1 cellular context compared by ENCODE assay signal in genomic region chr6:27902335-27903314, GRCh38.
TF ChIP-seq lines count a peak whose summit lies in the region.

No MANE protein-coding gene starts in this region.

TF ChIP-seq in HepG2, 621 proteins besides CTCF, POLR2A, EP300 and RAD21 (continued from another document and continues in another):
- TF ChIP-seq, protein P1, sequence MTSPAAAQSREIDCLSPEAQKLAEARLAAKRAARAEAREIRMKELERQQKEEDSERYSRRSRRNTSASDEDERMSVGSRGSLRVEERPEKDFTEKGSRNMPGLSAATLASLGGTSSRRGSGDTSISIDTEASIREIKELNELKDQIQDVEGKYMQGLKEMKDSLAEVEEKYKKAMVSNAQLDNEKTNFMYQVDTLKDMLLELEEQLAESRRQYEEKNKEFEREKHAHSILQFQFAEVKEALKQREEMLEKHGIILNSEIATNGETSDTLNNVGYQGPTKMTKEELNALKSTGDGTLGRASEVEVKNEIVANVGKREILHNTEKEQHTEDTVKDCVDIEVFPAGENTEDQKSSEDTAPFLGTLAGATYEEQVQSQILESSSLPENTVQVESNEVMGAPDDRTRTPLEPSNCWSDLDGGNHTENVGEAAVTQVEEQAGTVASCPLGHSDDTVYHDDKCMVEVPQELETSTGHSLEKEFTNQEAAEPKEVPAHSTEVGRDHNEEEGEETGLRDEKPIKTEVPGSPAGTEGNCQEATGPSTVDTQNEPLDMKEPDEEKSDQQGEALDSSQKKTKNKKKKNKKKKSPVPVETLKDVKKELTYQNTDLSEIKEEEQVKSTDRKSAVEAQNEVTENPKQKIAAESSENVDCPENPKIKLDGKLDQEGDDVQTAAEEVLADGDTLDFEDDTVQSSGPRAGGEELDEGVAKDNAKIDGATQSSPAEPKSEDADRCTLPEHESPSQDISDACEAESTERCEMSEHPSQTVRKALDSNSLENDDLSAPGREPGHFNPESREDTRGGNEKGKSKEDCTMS (CRISPR knock-in tag; conservative IDR thresholded peaks at IDR 0.05), result no peak
- TF ChIP-seq AFF4 (CRISPR knock-in tag; IDR thresholded peaks at IDR 0.05) (no peak), ZNF24 (IDR thresholded peaks at IDR 0.05) (peak; percentile 99), ZNF563 (CRISPR knock-in tag; IDR thresholded peaks at IDR 0.05) (no peak), U2AF1 (optimal IDR thresholded peaks at IDR 0.05; ENCODE audit: low read depth, low read length) (peak; percentile 17), ERF (CRISPR knock-in tag; IDR thresholded peaks at IDR 0.05) (peak; percentile 88), ZBTB34 (CRISPR knock-in tag; IDR thresholded peaks at IDR 0.05) (no peak), ATF2 (CRISPR knock-in tag; IDR thresholded peaks at IDR 0.05) (peak; percentile 83), ZNF703 (CRISPR knock-in tag; IDR thresholded peaks at IDR 0.05; ENCODE audit: borderline replicate concordance) (no peak), ZNF333 (CRISPR knock-in tag; IDR thresholded peaks at IDR 0.05; ENCODE audit: borderline replicate concordance) (no peak), ZNF143 (CRISPR knock-in tag; IDR thresholded peaks at IDR 0.05) (no peak), ATF7-NPFF (CRISPR knock-in tag; IDR thresholded peaks at IDR 0.05; ENCODE audit: low read depth) (peak; percentile 54; the same call in 1 of the 2 replicates), ZBTB49 (CRISPR knock-in tag; IDR thresholded peaks at IDR 0.05; ENCODE audit: borderline replicate concordance) (no peak), ELF4 (CRISPR knock-in tag; IDR thresholded peaks at IDR 0.05; ENCODE audit: borderline replicate concordance) (no peak), ZNF775 (CRISPR knock-in tag; IDR thresholded peaks at IDR 0.05; ENCODE audit: borderline replicate concordance) (no peak), IRX3 (CRISPR knock-in tag; IDR thresholded peaks at IDR 0.05; ENCODE audit: borderline replicate concordance, low read depth) (peak; percentile 9; the same call in 1 of the 2 replicates), NR2F6 (IDR thresholded peaks at IDR 0.05) (no peak; the same call in 1 of the 2 replicates), NR2F6 (CRISPR knock-in tag; IDR thresholded peaks at IDR 0.05) (no peak), PREB (CRISPR knock-in tag; IDR thresholded peaks at IDR 0.05) (0 out of 2 replicates have a peak, but pooled peaks have one; percentile 31), ZNF460 (CRISPR knock-in tag; IDR thresholded peaks at IDR 0.05; ENCODE audit: borderline replicate concordance) (no peak), SIN3B (IDR thresholded peaks at IDR 0.05; ENCODE audit: low read length) (0 out of 2 replicates have a peak, but pooled peaks have one; percentile 24)
- TF ChIP-seq, protein P2, sequence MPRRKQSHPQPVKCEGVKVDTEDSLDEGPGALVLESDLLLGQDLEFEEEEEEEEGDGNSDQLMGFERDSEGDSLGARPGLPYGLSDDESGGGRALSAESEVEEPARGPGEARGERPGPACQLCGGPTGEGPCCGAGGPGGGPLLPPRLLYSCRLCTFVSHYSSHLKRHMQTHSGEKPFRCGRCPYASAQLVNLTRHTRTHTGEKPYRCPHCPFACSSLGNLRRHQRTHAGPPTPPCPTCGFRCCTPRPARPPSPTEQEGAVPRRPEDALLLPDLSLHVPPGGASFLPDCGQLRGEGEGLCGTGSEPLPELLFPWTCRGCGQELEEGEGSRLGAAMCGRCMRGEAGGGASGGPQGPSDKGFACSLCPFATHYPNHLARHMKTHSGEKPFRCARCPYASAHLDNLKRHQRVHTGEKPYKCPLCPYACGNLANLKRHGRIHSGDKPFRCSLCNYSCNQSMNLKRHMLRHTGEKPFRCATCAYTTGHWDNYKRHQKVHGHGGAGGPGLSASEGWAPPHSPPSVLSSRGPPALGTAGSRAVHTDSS (CRISPR knock-in tag; conservative IDR thresholded peaks at IDR 0.05), result peak; percentile 67; the same call in 1 of the 2 replicates
- TF ChIP-seq, protein P3, sequence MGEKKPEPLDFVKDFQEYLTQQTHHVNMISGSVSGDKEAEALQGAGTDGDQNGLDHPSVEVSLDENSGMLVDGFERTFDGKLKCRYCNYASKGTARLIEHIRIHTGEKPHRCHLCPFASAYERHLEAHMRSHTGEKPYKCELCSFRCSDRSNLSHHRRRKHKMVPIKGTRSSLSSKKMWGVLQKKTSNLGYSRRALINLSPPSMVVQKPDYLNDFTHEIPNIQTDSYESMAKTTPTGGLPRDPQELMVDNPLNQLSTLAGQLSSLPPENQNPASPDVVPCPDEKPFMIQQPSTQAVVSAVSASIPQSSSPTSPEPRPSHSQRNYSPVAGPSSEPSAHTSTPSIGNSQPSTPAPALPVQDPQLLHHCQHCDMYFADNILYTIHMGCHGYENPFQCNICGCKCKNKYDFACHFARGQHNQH (CRISPR knock-in tag; IDR thresholded peaks at IDR 0.05), result peak; percentile 87
- TF ChIP-seq, protein P4, sequence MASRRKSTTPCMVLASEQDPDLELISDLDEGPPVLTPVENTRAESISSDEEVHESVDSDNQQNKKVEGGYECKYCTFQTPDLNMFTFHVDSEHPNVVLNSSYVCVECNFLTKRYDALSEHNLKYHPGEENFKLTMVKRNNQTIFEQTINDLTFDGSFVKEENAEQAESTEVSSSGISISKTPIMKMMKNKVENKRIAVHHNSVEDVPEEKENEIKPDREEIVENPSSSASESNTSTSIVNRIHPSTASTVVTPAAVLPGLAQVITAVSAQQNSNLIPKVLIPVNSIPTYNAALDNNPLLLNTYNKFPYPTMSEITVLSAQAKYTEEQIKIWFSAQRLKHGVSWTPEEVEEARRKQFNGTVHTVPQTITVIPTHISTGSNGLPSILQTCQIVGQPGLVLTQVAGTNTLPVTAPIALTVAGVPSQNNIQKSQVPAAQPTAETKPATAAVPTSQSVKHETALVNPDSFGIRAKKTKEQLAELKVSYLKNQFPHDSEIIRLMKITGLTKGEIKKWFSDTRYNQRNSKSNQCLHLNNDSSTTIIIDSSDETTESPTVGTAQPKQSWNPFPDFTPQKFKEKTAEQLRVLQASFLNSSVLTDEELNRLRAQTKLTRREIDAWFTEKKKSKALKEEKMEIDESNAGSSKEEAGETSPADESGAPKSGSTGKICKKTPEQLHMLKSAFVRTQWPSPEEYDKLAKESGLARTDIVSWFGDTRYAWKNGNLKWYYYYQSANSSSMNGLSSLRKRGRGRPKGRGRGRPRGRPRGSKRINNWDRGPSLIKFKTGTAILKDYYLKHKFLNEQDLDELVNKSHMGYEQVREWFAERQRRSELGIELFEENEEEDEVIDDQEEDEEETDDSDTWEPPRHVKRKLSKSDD (CRISPR knock-in tag; IDR thresholded peaks at IDR 0.05; ENCODE audit: low read depth), result 0 out of 2 replicates have a peak, but pooled peaks have one; percentile 70
- TF ChIP-seq, protein P5, sequence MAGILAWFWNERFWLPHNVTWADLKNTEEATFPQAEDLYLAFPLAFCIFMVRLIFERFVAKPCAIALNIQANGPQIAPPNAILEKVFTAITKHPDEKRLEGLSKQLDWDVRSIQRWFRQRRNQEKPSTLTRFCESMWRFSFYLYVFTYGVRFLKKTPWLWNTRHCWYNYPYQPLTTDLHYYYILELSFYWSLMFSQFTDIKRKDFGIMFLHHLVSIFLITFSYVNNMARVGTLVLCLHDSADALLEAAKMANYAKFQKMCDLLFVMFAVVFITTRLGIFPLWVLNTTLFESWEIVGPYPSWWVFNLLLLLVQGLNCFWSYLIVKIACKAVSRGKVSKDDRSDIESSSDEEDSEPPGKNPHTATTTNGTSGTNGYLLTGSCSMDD (CRISPR knock-in tag; IDR thresholded peaks at IDR 0.05), result no peak
- TF ChIP-seq, protein P6, sequence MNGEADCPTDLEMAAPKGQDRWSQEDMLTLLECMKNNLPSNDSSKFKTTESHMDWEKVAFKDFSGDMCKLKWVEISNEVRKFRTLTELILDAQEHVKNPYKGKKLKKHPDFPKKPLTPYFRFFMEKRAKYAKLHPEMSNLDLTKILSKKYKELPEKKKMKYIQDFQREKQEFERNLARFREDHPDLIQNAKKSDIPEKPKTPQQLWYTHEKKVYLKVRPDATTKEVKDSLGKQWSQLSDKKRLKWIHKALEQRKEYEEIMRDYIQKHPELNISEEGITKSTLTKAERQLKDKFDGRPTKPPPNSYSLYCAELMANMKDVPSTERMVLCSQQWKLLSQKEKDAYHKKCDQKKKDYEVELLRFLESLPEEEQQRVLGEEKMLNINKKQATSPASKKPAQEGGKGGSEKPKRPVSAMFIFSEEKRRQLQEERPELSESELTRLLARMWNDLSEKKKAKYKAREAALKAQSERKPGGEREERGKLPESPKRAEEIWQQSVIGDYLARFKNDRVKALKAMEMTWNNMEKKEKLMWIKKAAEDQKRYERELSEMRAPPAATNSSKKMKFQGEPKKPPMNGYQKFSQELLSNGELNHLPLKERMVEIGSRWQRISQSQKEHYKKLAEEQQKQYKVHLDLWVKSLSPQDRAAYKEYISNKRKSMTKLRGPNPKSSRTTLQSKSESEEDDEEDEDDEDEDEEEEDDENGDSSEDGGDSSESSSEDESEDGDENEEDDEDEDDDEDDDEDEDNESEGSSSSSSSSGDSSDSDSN (CRISPR knock-in tag; IDR thresholded peaks at IDR 0.05), result peak; percentile 60
